8 cellular contexts compared by ENCODE assay signal in genomic region chr12:52980773-52981423, GRCh38. TPM values are rescaled to one million over a fixed set of nuclear protein-coding genes. Genes with fewer than 3 reads are reported as not detected.
DNase-seq lines count a peak whose midpoint lies in the region; ATAC-seq and TF ChIP-seq lines count a peak whose summit lies in the region.

No MANE protein-coding gene starts in this region.

- H3K79me2 ChIP-seq in MM.1S (ENCODE audit: low read length), result no peaks in the 10 kb centered on the region

- no peaks in the 10 kb centered on the region for H3K9me3 ChIP-seq in CD4-positive, alpha-beta memory T cell (ENCODE audit: control insufficient read depth in 1 of 2, low read length in 2 of 2)
- H3K9me3 ChIP-seq in MM.1S (replicated peaks; ENCODE audit: insufficient read depth, low read length), result no peaks in the 10 kb centered on the region

- no peak overlapping the region for H3K27ac ChIP-seq in CD4-positive, alpha-beta memory T cell (ENCODE audit: low read depth, low read length)
- no peak overlapping the region for H3K27ac ChIP-seq in MM.1S (ENCODE audit: low read length)

- no peaks in the 10 kb centered on the region for H3K4me1 ChIP-seq in CD4-positive, alpha-beta memory T cell (ENCODE audit: insufficient read depth, low read length)
- H3K4me1 ChIP-seq in MM.1S (ENCODE audit: low read length), result no peaks in the 10 kb centered on the region

- intact Hi-C loops in CD4-positive, alpha-beta memory T cell (cut with micrococcal nuclease), result loop anchor here (1.0 to 2.0 kb wide), 3 partner anchors 97 to 829 kb away; no protein-coding TSS in a partner anchor

- no peaks in the 10 kb centered on the region for H3K9me3 Mint-ChIP-seq in CD4-positive, alpha-beta memory T cell
- H3K9me3 Mint-ChIP-seq in activated T-cell treated with anti-CD3 and anti-CD28 coated beads, Interleukin-2, amount 50 U/mL, for 72 hours, result no peaks in the 10 kb centered on the region
- no peaks in the 10 kb centered on the region for H3K9me3 Mint-ChIP-seq in neural crest cell
- no peaks in the 10 kb centered on the region for H3K9me3 Mint-ChIP-seq in stimulated activated naive CD8-positive, alpha-beta T cell treated with anti-CD3 and anti-CD28 coated beads, Interleukin-15, amount 100 ng/mL, for 72 hours

- H3K36me3 ChIP-seq in CD4-positive, alpha-beta memory T cell (ENCODE audit: insufficient read depth, low read length), result no peaks in the 10 kb centered on the region
- no peaks in the 10 kb centered on the region for H3K36me3 ChIP-seq in MM.1S (replicated peaks; ENCODE audit: insufficient read depth, low read length)

- peaks cover 0 to 5% (median 1%) of the 10 kb centered on the region in 4 donors for H3K4me1 Mint-ChIP-seq in CD4-positive, alpha-beta memory T cell
- H3K4me1 Mint-ChIP-seq in activated T-cell treated with anti-CD3 and anti-CD28 coated beads, Interleukin-2, amount 50 U/mL, for 72 hours (ENCODE audit: low read depth), result peaks cover 8% of the 10 kb centered on the region
- H3K4me1 Mint-ChIP-seq in neural crest cell, result peaks cover 25% of the 10 kb centered on the region
- H3K4me1 Mint-ChIP-seq in stimulated activated naive CD8-positive, alpha-beta T cell treated with anti-CD3 and anti-CD28 coated beads, Interleukin-15, amount 100 ng/mL, for 72 hours, result peaks cover 7% of the 10 kb centered on the region

- peak overlapping the region; percentile 23; the same call in 1 of the 2 replicates for H3K4me2 ChIP-seq in MM.1S (ENCODE audit: low read depth, low read length)

- H2AFZ ChIP-seq in MM.1S (ENCODE audit: low read length), result no peak overlapping the region

- peaks cover 9% of the 10 kb centered on the region for H3K27me3 ChIP-seq in CD4-positive, alpha-beta memory T cell (ENCODE audit: insufficient read depth, low read length)
- peaks cover 24% of the 10 kb centered on the region; the same call in 1 of the 2 replicates for H3K27me3 ChIP-seq in MM.1S (replicated peaks; ENCODE audit: insufficient read depth, low read length)

- no peaks in the 10 kb centered on the region for H4K20me1 ChIP-seq in MM.1S (ENCODE audit: insufficient read depth, low read length)

- no peaks in the 10 kb centered on the region for H3K9me2 ChIP-seq in MM.1S (replicated peaks; ENCODE audit: insufficient read depth, low read length)

- POLR2A ChIA-PET in CD4-positive, alpha-beta memory T cell (lab: Charles Lee; ENCODE audit: partially characterized antibody), result interaction anchor here (0.7 to 1.2 kb wide), 3 partner anchors 25 to 107 kb away, joined by 3 read pairs; partner anchors contain the start of gene EIF4B

- H3K27me3 Mint-ChIP-seq in CD4-positive, alpha-beta memory T cell, result peaks cover 27 to 30% of the 10 kb centered on the region in 2 donors
- H3K27me3 Mint-ChIP-seq in activated T-cell treated with anti-CD3 and anti-CD28 coated beads, Interleukin-2, amount 50 U/mL, for 72 hours (ENCODE audit: low read depth), result peaks cover 45% of the 10 kb centered on the region
- peaks cover 3% of the 10 kb centered on the region for H3K27me3 Mint-ChIP-seq in neural crest cell (ENCODE audit: low read depth)
- peaks cover 49% of the 10 kb centered on the region for H3K27me3 Mint-ChIP-seq in stimulated activated naive CD8-positive, alpha-beta T cell treated with anti-CD3 and anti-CD28 coated beads, Interleukin-15, amount 100 ng/mL, for 72 hours

- H3K27ac Mint-ChIP-seq in CD4-positive, alpha-beta memory T cell, result peak overlapping the region in 1 of 7 donors; percentile 65
- no peak overlapping the region for H3K27ac Mint-ChIP-seq in activated T-cell treated with anti-CD3 and anti-CD28 coated beads, Interleukin-2, amount 50 U/mL, for 72 hours
- H3K27ac Mint-ChIP-seq in neural crest cell (ENCODE audit: unreplicated experiment), result no peak overlapping the region
- H3K27ac Mint-ChIP-seq in stimulated activated naive CD8-positive, alpha-beta T cell treated with anti-CD3 and anti-CD28 coated beads, Interleukin-15, amount 100 ng/mL, for 72 hours, result peak overlapping the region; percentile 40 to 44

- CTCF ChIA-PET in CD4-positive, alpha-beta memory T cell (lab: Charles Lee; ENCODE audit: partially characterized antibody), result interaction anchor here (0.7 to 12.6 kb wide), 44 partner anchors 8 to 879 kb away, joined by 3 to 459 read pairs (median 4); partner anchors contain the start of genes EIF4B, KRT18 and KRT8

- peak; percentile 99 for TF ChIP-seq CTCF in MM.1S (IDR thresholded peaks at IDR 0.05; ENCODE audit: low read length)
- peak; percentile 100 for TF ChIP-seq CTCF in neural crest cell (conservative IDR thresholded peaks at IDR 0.05)

- H3K4me3 ChIP-seq in CD4-positive, alpha-beta memory T cell (ENCODE audit: low read length in 2 of 2), result no peak overlapping the region
- H3K4me3 ChIP-seq in MM.1S (ENCODE audit: low read length), result no peak overlapping the region

- H3K36me3 Mint-ChIP-seq in CD4-positive, alpha-beta memory T cell, result no peaks in the 10 kb centered on the region
- no peaks in the 10 kb centered on the region for H3K36me3 Mint-ChIP-seq in activated T-cell treated with anti-CD3 and anti-CD28 coated beads, Interleukin-2, amount 50 U/mL, for 72 hours (ENCODE audit: insufficient read depth in 2 of 2)
- no peaks in the 10 kb centered on the region for H3K36me3 Mint-ChIP-seq in neural crest cell (ENCODE audit: low read depth)

- H3K4me3 Mint-ChIP-seq in CD4-positive, alpha-beta memory T cell, result no peak overlapping the region
- no peak overlapping the region for H3K4me3 Mint-ChIP-seq in activated T-cell treated with anti-CD3 and anti-CD28 coated beads, Interleukin-2, amount 50 U/mL, for 72 hours
- H3K4me3 Mint-ChIP-seq in neural crest cell, result no peak overlapping the region
- no peak overlapping the region for H3K4me3 Mint-ChIP-seq in stimulated activated naive CD8-positive, alpha-beta T cell treated with anti-CD3 and anti-CD28 coated beads, Interleukin-15, amount 100 ng/mL, for 72 hours

- no peak overlapping the region for H3K9ac ChIP-seq in MM.1S (ENCODE audit: low read length)

- H3F3A ChIP-seq in MM.1S (ENCODE audit: insufficient read depth, low read length), result no peaks in the 10 kb centered on the region

- peak; percentile 78 to 83 (median 82) for DNase-seq in CD4-positive, alpha-beta memory T cell
- DNase-seq in MM.1S, result peak; percentile 90
- DNase-seq in RPMI8226, result peak; percentile 93
- peak; percentile 85 to 86 for DNase-seq in activated T-cell treated with anti-CD3 and anti-CD28 coated beads, Interleukin-2, amount 50 U/mL, for 72 hours
- DNase-seq in fibroblast of peridontal ligament (ENCODE audit: extremely low read depth), result peak; percentile 93
- DNase-seq in neural crest cell (ENCODE audit: low read depth, low spot score), result peak; percentile 89
- DNase-seq in stimulated activated naive CD8-positive, alpha-beta T cell treated with anti-CD3 and anti-CD28 coated beads, Interleukin-15, amount 100 ng/mL, for 72 hours, result peak; percentile 78 to 85

- ATAC-seq in GM21526 (IDR thresholded peaks at IDR 0.05; ENCODE audit: low FRiP score, unreplicated experiment), result peak; percentile 65
- peak; percentile 92 to 94 for ATAC-seq in activated T-cell treated with anti-CD3 and anti-CD28 coated beads, Interleukin-2, amount 50 U/mL, for 72 hours (replicated peaks in 1 of 2)
- peak; percentile 95 for ATAC-seq in stimulated activated naive CD8-positive, alpha-beta T cell treated with anti-CD3 and anti-CD28 coated beads, Interleukin-15, amount 100 ng/mL, for 72 hours

RNA-seq across cellular contexts. Expression of gene EIF4B, which starts 25.4 kb away (rescaled TPM):
- total RNA-seq in CD4-positive, alpha-beta memory T cell, result 100 to 1,000 TPM; 730 to 777 TPM
- 100 to 1,000 TPM in 1 of 2 donors, 10 to 100 TPM in 1; 74.2 to 117 TPM for polyA plus RNA-seq in CD4-positive, alpha-beta memory T cell
- total RNA-seq in activated T-cell treated with anti-CD3 and anti-CD28 coated beads, Interleukin-2, amount 50 U/mL, for 72 hours, result 100 to 1,000 TPM; 622 to 633 TPM
- total RNA-seq in neural crest cell, result 514 and 527 TPM in 2 replicates

RNA-seq across cellular contexts. Expression of gene KRT18, which starts 32.0 kb away (rescaled TPM):
- total RNA-seq in CD4-positive, alpha-beta memory T cell, result 1 to 10 TPM; 7.4 TPM
- 1 to 10 TPM; 4.2 to 6.2 TPM for polyA plus RNA-seq in CD4-positive, alpha-beta memory T cell
- 1 to 10 TPM; 3.3 to 5.1 TPM for total RNA-seq in activated T-cell treated with anti-CD3 and anti-CD28 coated beads, Interleukin-2, amount 50 U/mL, for 72 hours
- 6.4 and 6.9 TPM in 2 replicates for total RNA-seq in neural crest cell

Comparison
In these comparisons a context has a peak if more than half of its experiments do, and no peak if none do; other contexts are left out.
1. H3K27ac Mint-ChIP-seq: peak in stimulated activated naive CD8-positive, alpha-beta T cell treated with anti-CD3 and anti-CD28 coated beads, Interleukin-15, amount 100 ng/mL, for 72 hours (2 of 2); none in activated T-cell treated with anti-CD3 and anti-CD28 coated beads, Interleukin-2, amount 50 U/mL, for 72 hours (single experiment) and neural crest cell (single experiment).
2. Peak in every context shown above with its lines, with median percentiles within 50 percentile points of each other: DNase-seq and ATAC-seq.